Comparison of ENCODE assay signal across 14 cellular contexts in genomic region chr1:225422795-225423517, GRCh38. TPM values are rescaled to one million over a fixed set of nuclear protein-coding genes. Genes with fewer than 3 reads are reported as not detected.
A peak's percentile ranks its signal among the peaks of the same experiment; 100 is the strongest.
DNase-seq lines count a peak whose midpoint lies in the region; ATAC-seq, FAIRE-seq and TF ChIP-seq lines count a peak whose summit lies in the region.
"Had no signal": no experiment of that assay in that cellular context is flagged by ENCODE, and none has a peak within 500 bp of the region (broad histone marks: within the 10 kb centered on the region; RNA-seq: fewer than 3 reads in every experiment).

No MANE protein-coding gene starts in this region.

- intact Hi-C loops in stomach (cut with DNase I; ENCODE audit: low total_unique reads) = no loop called here

- no peak for TF ChIP-seq POLR2A in stomach (IDR thresholded peaks at IDR 0.05)

- no peak for FAIRE-seq in HTR-8/SVneo (lab: Jason Lieb, UNC)

- no peak for DNase-seq in activated naive CD4-positive, alpha-beta T cell treated with anti-CD3 and anti-CD28 coated beads, Interleukin-2, amount 50 U/mL, for 72 hours (ENCODE audit: low spot score in 2 of 2)
- DNase-seq in RWPE2 (ENCODE audit: low spot score) (no peak), hepatocyte (ENCODE audit: low spot score) (no peak), stomach (no peak), NCI-H526 treated with DMSO at 0.1 percent for 48 hours (lab: John Stamatoyannopoulos, UW) (no peak), GM19240 (ENCODE audit: insufficient read length, low spot score) (no peak), HTR-8/SVneo (ENCODE audit: insufficient read length, low spot score) (no peak)
- DNase-seq: CD4-positive, alpha-beta T cell; hippocampal formation; NCI-H2081 treated with DMSO at 0.1 percent for 48 hours; RPMI8226 had no signal

- peak overlapping the region; percentile 74 for H3K27ac Mint-ChIP-seq in activated naive CD4-positive, alpha-beta T cell treated with anti-CD3 and anti-CD28 coated beads, Interleukin-2, amount 50 U/mL, for 24 hours
- peak overlapping the region in 1 of 2 donors; percentile 93 for H3K27ac Mint-ChIP-seq in activated naive CD4-positive, alpha-beta T cell treated with anti-CD3 and anti-CD28 coated beads, Interleukin-2, amount 50 U/mL, for 72 hours
- H3K27ac Mint-ChIP-seq: CD4-positive, alpha-beta T cell had no signal

- no peak for TF ChIP-seq EP300 in stomach (IDR thresholded peaks at IDR 0.05)

- peaks cover 19% of the 10 kb centered on the region for H3K36me3 ChIP-seq in RWPE2 (ENCODE audit: low read depth)
- no peaks in the 10 kb centered on the region for H3K36me3 ChIP-seq in hepatocyte (replicated peaks; ENCODE audit: insufficient read depth, low read depth)
- H3K36me3 ChIP-seq in stomach = peaks cover 10 to 42% (median 30%) of the 10 kb centered on the region in 4 donors

- H3K9me3 ChIP-seq in RWPE2 (ENCODE audit: severe bottlenecking) = no peaks in the 10 kb centered on the region
- H3K9me3 ChIP-seq in hepatocyte (ENCODE audit: low read depth) = no peaks in the 10 kb centered on the region
- no peaks in the 10 kb centered on the region for H3K9me3 ChIP-seq in stomach
- H3K9me3 ChIP-seq: HAP-1 had no signal

- H3K27me3 Mint-ChIP-seq in activated naive CD4-positive, alpha-beta T cell treated with anti-CD3 and anti-CD28 coated beads, Interleukin-2, amount 50 U/mL, for 24 hours = no peaks in the 10 kb centered on the region
- H3K27me3 Mint-ChIP-seq: CD4-positive, alpha-beta T cell had no signal

- H3K27me3 ChIP-seq in RWPE2 (ENCODE audit: insufficient read depth, poor library complexity, severe bottlenecking) (no peaks in the 10 kb centered on the region), hepatocyte (no peaks in the 10 kb centered on the region), stomach (no peaks in the 10 kb centered on the region)

- H3K27ac ChIP-seq in RWPE2 (ENCODE audit: poor library complexity, severe bottlenecking) (peak overlapping the region; percentile 65), hepatocyte (no peak overlapping the region), stomach (peak overlapping the region in 4 of 5 donors; percentile 52 to 98 (median 62))

- 52% methylated on average over 7 of the region's 7 CpGs for WGBS in hepatocyte (ENCODE audit: low lambda C conversion rate, missing lambda C conversion rate)
- 31 to 36% (median 34%) methylated on average over 7 of the region's 7 CpGs for WGBS in stomach, 5 donors

- H3K9me3 Mint-ChIP-seq in activated naive CD4-positive, alpha-beta T cell treated with anti-CD3 and anti-CD28 coated beads, Interleukin-2, amount 50 U/mL, for 24 hours = no peaks in the 10 kb centered on the region
- H3K9me3 Mint-ChIP-seq in activated naive CD4-positive, alpha-beta T cell treated with anti-CD3 and anti-CD28 coated beads, Interleukin-2, amount 50 U/mL, for 72 hours = no peaks in the 10 kb centered on the region
- H3K9me3 Mint-ChIP-seq: CD4-positive, alpha-beta T cell had no signal

- H3K79me2 ChIP-seq in hepatocyte = peaks cover 88% of the 10 kb centered on the region

- peaks cover 11% of the 10 kb centered on the region for H3K36me3 Mint-ChIP-seq in activated naive CD4-positive, alpha-beta T cell treated with anti-CD3 and anti-CD28 coated beads, Interleukin-2, amount 50 U/mL, for 24 hours
- peaks cover 21 to 53% of the 10 kb centered on the region in 2 donors for H3K36me3 Mint-ChIP-seq in activated naive CD4-positive, alpha-beta T cell treated with anti-CD3 and anti-CD28 coated beads, Interleukin-2, amount 50 U/mL, for 72 hours

- peak overlapping the region; percentile 18 for H3K4me2 ChIP-seq in hepatocyte

- H3K4me3 Mint-ChIP-seq in activated naive CD4-positive, alpha-beta T cell treated with anti-CD3 and anti-CD28 coated beads, Interleukin-2, amount 50 U/mL, for 24 hours = peak overlapping the region; percentile 51

- H4K20me1 ChIP-seq in hepatocyte (ENCODE audit: insufficient read depth, poor library complexity, severe bottlenecking) = peaks cover 39% of the 10 kb centered on the region

- no peaks in the 10 kb centered on the region for H3K9me2 ChIP-seq in hepatocyte (replicated peaks; ENCODE audit: insufficient read depth)

- peaks cover 68% of the 10 kb centered on the region for H3K4me1 Mint-ChIP-seq in activated naive CD4-positive, alpha-beta T cell treated with anti-CD3 and anti-CD28 coated beads, Interleukin-2, amount 50 U/mL, for 24 hours

- H3K4me1 ChIP-seq in RWPE2 (ENCODE audit: insufficient read depth, poor library complexity, severe bottlenecking) (peaks cover 15% of the 10 kb centered on the region), hepatocyte (ENCODE audit: insufficient read depth) (peaks cover 59% of the 10 kb centered on the region), stomach (peaks cover 33 to 73% (median 51%) of the 10 kb centered on the region in 4 donors)

- H3K4me3 ChIP-seq in RWPE2 (ENCODE audit: severe bottlenecking) (no peak overlapping the region), hepatocyte (no peak overlapping the region), stomach (no peak overlapping the region)

- H2AFZ ChIP-seq in hepatocyte = no peak overlapping the region

- TF ChIP-seq CTCF in RWPE2 (IDR thresholded peaks at IDR 0.05; ENCODE audit: poor library complexity, severe bottlenecking) (no peak), hepatocyte (IDR thresholded peaks at IDR 0.05; ENCODE audit: poor library complexity) (no peak), stomach (IDR thresholded peaks at IDR 0.05) (no peak)

- ATAC-seq in activated naive CD4-positive, alpha-beta T cell treated with anti-CD3 and anti-CD28 coated beads, Interleukin-2, amount 50 U/mL, for 72 hours = no peak
- ATAC-seq in RWPE2 (ENCODE audit: low read depth) = no peak
- ATAC-seq: activated CD4-positive, CD25-positive, alpha-beta regulatory T cell treated with anti-CD3 and anti-CD28 coated beads, Interleukin-2, amount 50 U/mL, for 24 hours had no signal

RNA-seq across cellular contexts. Expression of gene LBR, which starts 4.9 kb away (rescaled TPM):
- 100 to 1,000 TPM; 161 to 174 TPM for total RNA-seq in activated naive CD4-positive, alpha-beta T cell treated with anti-CD3 and anti-CD28 coated beads, Interleukin-2, amount 50 U/mL, for 72 hours
- total RNA-seq in hepatocyte = 54.2 and 65.9 TPM in 2 replicates
- polyA plus RNA-seq in hepatocyte = 29.6 and 33.3 TPM in 2 replicates
- total RNA-seq in stomach = 100 to 1,000 TPM in 2 of 5 donors, 10 to 100 TPM in 3; 47.8 to 159 (median 83.4) TPM
- polyA plus RNA-seq in stomach = 10 to 100 TPM in 1 of 3 donors, 1 to 10 TPM in 2; 6.9 to 25.5 (median 6.9) TPM
